Comparison of ENCODE assay signal across 1 cellular context in the genomic region with DNA sequence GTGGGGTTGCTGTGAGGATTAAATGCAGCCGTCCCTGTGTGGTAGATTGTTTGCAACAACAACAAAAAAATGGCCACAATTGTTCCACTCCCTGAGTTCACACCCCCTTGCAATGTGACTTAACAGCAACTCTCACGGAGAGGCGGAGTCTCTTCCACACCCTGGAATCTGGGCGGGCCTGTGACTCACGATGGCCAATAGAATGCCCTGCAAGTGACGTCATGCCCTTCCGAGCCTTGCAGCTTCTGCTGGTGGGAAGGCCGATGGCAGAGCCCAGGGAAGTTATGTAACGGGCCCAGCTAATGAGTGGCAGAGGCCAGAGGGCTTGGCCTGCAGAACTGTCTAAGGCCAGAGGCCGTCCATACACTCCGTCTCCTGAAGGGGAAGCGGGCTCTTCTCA.
TF ChIP-seq lines count a peak whose summit lies in the region.

No MANE protein-coding gene starts in this region.

TF ChIP-seq in HEK293, 187 proteins besides CTCF, POLR2A, EP300 and RAD21 (continued from another document):
- TF ChIP-seq, protein P1, sequence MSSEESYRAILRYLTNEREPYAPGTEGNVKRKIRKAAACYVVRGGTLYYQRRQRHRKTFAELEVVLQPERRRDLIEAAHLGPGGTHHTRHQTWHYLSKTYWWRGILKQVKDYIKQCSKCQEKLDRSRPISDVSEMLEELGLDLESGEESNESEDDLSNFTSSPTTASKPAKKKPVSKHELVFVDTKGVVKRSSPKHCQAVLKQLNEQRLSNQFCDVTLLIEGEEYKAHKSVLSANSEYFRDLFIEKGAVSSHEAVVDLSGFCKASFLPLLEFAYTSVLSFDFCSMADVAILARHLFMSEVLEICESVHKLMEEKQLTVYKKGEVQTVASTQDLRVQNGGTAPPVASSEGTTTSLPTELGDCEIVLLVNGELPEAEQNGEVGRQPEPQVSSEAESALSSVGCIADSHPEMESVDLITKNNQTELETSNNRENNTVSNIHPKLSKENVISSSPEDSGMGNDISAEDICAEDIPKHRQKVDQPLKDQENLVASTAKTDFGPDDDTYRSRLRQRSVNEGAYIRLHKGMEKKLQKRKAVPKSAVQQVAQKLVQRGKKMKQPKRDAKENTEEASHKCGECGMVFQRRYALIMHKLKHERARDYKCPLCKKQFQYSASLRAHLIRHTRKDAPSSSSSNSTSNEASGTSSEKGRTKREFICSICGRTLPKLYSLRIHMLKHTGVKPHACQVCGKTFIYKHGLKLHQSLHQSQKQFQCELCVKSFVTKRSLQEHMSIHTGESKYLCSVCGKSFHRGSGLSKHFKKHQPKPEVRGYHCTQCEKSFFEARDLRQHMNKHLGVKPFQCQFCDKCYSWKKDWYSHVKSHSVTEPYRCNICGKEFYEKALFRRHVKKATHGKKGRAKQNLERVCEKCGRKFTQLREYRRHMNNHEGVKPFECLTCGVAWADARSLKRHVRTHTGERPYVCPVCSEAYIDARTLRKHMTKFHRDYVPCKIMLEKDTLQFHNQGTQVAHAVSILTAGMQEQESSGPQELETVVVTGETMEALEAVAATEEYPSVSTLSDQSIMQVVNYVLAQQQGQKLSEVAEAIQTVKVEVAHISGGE (tag by site-specific recombination; conservative IDR thresholded peaks at IDR 0.05; ENCODE audit: low read depth), result no peak
TF ChIP-seq in HEK293: peak in this region for 21.
